ENCODE assay signal across 22 cellular contexts in the genomic region with DNA sequence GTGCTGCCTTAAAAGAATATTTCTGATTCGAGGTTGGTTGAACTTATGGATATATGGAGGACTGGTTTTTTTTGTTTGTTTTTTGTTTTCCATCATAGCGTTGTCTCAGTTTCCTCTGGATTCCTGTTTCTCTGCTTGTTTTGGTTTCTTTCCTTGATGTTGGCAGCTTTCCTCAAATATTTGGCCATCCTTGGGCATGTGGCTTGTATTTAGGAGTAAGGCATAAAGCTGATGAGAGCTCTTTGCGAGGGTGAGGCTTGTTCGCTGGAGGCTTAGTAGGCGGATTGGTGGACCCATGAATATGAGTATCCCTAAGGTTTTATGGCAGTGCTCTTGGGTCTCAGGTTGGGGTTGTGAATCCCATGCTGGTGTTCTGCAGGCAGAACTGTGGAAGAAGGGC. TPM values are rescaled to one million over a fixed set of nuclear protein-coding genes. Genes with fewer than 3 reads are reported as not detected.
DNase-seq lines count a peak whose midpoint lies in the region; ATAC-seq and TF ChIP-seq lines count a peak whose summit lies in the region.
"Had no signal": no experiment of that assay in that cellular context is flagged by ENCODE, and none has a peak within 500 bp of the region (broad histone marks: within the 10 kb centered on the region; RNA-seq: fewer than 3 reads in every experiment).

No MANE protein-coding gene starts in this region.

- H3K27ac Mint-ChIP-seq in CD14-positive monocyte (peak overlapping the region in 5 of 7 donors; percentile 22 to 78 (median 55)), memory B cell (peak overlapping the region; percentile 60)

- peak; percentile 61 for DNase-seq in AG10803 (ENCODE audit: low read depth)
- no peak for DNase-seq in CD14-positive monocyte (ENCODE audit: low spot score)
- peak; percentile 30 for DNase-seq in adipocyte (ENCODE audit: low read depth)
- DNase-seq in memory B cell (ENCODE audit: low spot score in 2 of 2) = no peak
- DNase-seq in T-helper 9 cell = no peak
- DNase-seq in NCI-H82 (lab: John Stamatoyannopoulos, UW) = no peak
- no peak for DNase-seq in KG1 (lab: John Stamatoyannopoulos, UW)
- DNase-seq: activated CD4-positive, alpha-beta T cell treated with anti-CD3 and anti-CD28 coated beads for 1 hour; activated CD8-positive, alpha-beta memory T cell treated with anti-CD3 and anti-CD28 coated beads for 24 hours; brain microvascular endothelial cell; colonic mucosa; COR-L47; DMS79; islet precursor cell; NCI-H1694; NCI-H526; stomach had no signal

- no peaks in the 10 kb centered on the region for H3K9me3 ChIP-seq in adipocyte (ENCODE audit: control insufficient read depth, low read length)
- H3K9me3 ChIP-seq: colonic mucosa, stomach had no signal

- H3K27me3 Mint-ChIP-seq in CD14-positive monocyte (ENCODE audit: low read depth in 3 of 3) (peaks cover 0 to 4% (median 0%) of the 10 kb centered on the region in 3 donors), memory B cell (no peaks in the 10 kb centered on the region)

- H3K4me1 Mint-ChIP-seq in CD14-positive monocyte = peaks cover 64% of the 10 kb centered on the region
- peaks cover 65% of the 10 kb centered on the region for H3K4me1 Mint-ChIP-seq in memory B cell

- H3K4me3 Mint-ChIP-seq in CD14-positive monocyte (no peak overlapping the region), memory B cell (peak overlapping the region; percentile 2)

- TF ChIP-seq CTCF in AG10803 (conservative IDR thresholded peaks at IDR 0.05; ENCODE audit: low read length) = no peak
- no peak for TF ChIP-seq CTCF in CD14-positive monocyte (IDR thresholded peaks at IDR 0.05)

- peaks cover 6% of the 10 kb centered on the region for H3K36me3 ChIP-seq in adipocyte (ENCODE audit: control insufficient read depth, insufficient read depth, low read length, severe bottlenecking)
- H3K36me3 ChIP-seq: brain microvascular endothelial cell, colonic mucosa, stomach, tibial nerve had no signal

- H3K9me3 Mint-ChIP-seq in CD14-positive monocyte = no peaks in the 10 kb centered on the region
- H3K9me3 Mint-ChIP-seq in memory B cell = no peaks in the 10 kb centered on the region

- H3K4me3 ChIP-seq in AG10803 (ENCODE audit: low read length) (no peak overlapping the region), adipocyte (ENCODE audit: low read length) (no peak overlapping the region)
- H3K4me3 ChIP-seq: colonic mucosa, stomach, tibial nerve had no signal

- H3K36me3 Mint-ChIP-seq in CD14-positive monocyte = peaks cover 6 to 9% of the 10 kb centered on the region in 2 donors
- H3K36me3 Mint-ChIP-seq in memory B cell = peaks cover 3% of the 10 kb centered on the region

- ATAC-seq in memory B cell (ENCODE audit: low read depth) = no peak
- ATAC-seq in GM19395 (IDR thresholded peaks at IDR 0.05; ENCODE audit: unreplicated experiment) = no peak
- ATAC-seq: esophagus mucosa, Panc1, sciatic nerve had no signal

- H3K4me1 ChIP-seq in adipocyte (ENCODE audit: control insufficient read depth, insufficient read depth, low read length) = peaks cover 18% of the 10 kb centered on the region

- no peaks in the 10 kb centered on the region for H3K27me3 ChIP-seq in adipocyte (replicated peaks; ENCODE audit: control insufficient read depth, insufficient read depth, low read length)
- H3K27me3 ChIP-seq: brain microvascular endothelial cell, colonic mucosa, stomach, tibial nerve had no signal

- no peak overlapping the region for H3K9ac ChIP-seq in adipocyte (ENCODE audit: low read length)

- intact Hi-C loops in CD14-positive monocyte (cut with micrococcal nuclease) = no loop called here

RNA-seq across cellular contexts. Expression of a gene that starts 22.9 kb away (rescaled TPM):
- polyA plus RNA-seq in CD14-positive monocyte = 1 to 10 TPM; 1.8 to 2.4 TPM

Comparison
In these comparisons a context has a peak if more than half of its experiments do, and no peak if none do; other contexts are left out.
1. DNase-seq: peak in AG10803 (single experiment) and adipocyte (single experiment); none in CD14-positive monocyte (single experiment), memory B cell (0 of 2), T-helper 9 cell (single experiment), NCI-H82 (single experiment) and KG1 (single experiment).